ENCODE assay signal across 21 cellular contexts in the genomic region with DNA sequence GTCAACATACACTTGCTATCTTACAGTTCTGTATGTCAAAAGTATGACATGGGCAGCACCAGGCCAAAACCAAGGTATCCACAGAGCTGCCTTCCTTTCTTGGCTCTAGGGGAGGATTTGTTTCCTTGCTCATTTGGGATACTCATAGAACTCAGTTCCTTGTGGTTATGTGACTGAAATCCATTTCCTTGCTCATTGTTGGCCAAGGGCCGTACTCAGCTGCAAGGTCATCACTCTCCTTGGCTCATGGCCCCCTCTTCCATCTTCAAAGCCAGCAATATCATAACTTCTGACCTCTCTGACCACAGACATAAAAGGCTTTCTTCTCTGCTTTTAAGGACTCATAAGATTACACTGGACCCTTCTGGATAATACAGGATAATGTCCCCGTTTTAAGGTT.
"Had no signal": no experiment of that assay in that cellular context is flagged by ENCODE, and none has a peak within 500 bp of the region (broad histone marks: within the 10 kb centered on the region; RNA-seq: fewer than 3 reads in every experiment).

No MANE protein-coding gene starts in this region.

- ATAC-seq: activated CD8-positive, alpha-beta memory T cell treated with anti-CD3 and anti-CD28 coated beads, Interleukin-2, amount 10 ng/mL, durations not matched to agents 7 days and 5 days; activated CD8-positive, alpha-beta T cell treated with anti-CD3 and anti-CD28 coated beads for 36 hours; foreskin keratinocyte; naive thymus-derived CD8-positive, alpha-beta T cell had no signal

- H3K27ac ChIP-seq: dorsolateral prefrontal cortex, esophagus squamous epithelium, foreskin keratinocyte, left ventricle myocardium inferior, neural progenitor cell, tibial artery, WERI-Rb-1 had no signal

- DNase-seq: activated CD4-positive, alpha-beta T cell treated with anti-CD3 and anti-CD28 coated beads, Interleukin-2, amount 10 ng/mL, durations not matched to agents 7 days and 5 days; activated CD4-positive, CD25-positive, alpha-beta regulatory T cell treated with anti-CD3 and anti-CD28 coated beads, Interleukin-2, amount 50 U/mL, for 72 hours; activated CD8-positive, alpha-beta memory T cell treated with anti-CD3 and anti-CD28 coated beads, Interleukin-2, amount 10 ng/mL, durations not matched to agents 7 days and 5 days; activated CD8-positive, alpha-beta T cell treated with anti-CD3 and anti-CD28 coated beads for 36 hours; activated effector memory CD4-positive, alpha-beta T cell treated with anti-CD3 and anti-CD28 coated beads, Interleukin-2, amount 50 U/mL, for 16 hours; activated naive CD4-positive, alpha-beta T cell treated with anti-CD3 and anti-CD28 coated beads, Interleukin-2, amount 10 ng/mL, durations not matched to agents 7 days and 5 days; activated T-cell treated with anti-CD3 and anti-CD28 coated beads for 4 hours; caudate nucleus; dorsolateral prefrontal cortex; esophagus squamous epithelium; foreskin keratinocyte; immature natural killer cell; kidney glomerular epithelial cell; left ventricle myocardium inferior; mammary epithelial cell; naive thymus-derived CD8-positive, alpha-beta T cell; retina; stimulated activated CD4-positive, alpha-beta T cell treated with anti-CD3 and anti-CD28 coated beads, Interleukin-4, amount 100 ng/mL, for 24 hours; tibial artery had no signal

- H3K27me3 ChIP-seq: dorsolateral prefrontal cortex, esophagus squamous epithelium, foreskin keratinocyte, neural progenitor cell, tibial artery had no signal

- H3K4me1 ChIP-seq: foreskin keratinocyte, left ventricle myocardium inferior, neural progenitor cell had no signal

- H3K9me3 ChIP-seq: esophagus squamous epithelium, left ventricle myocardium inferior, tibial artery had no signal

- H3K4me3 ChIP-seq: dorsolateral prefrontal cortex, esophagus squamous epithelium, left ventricle myocardium inferior, neural progenitor cell, tibial artery had no signal
